1 cellular context compared by ENCODE assay signal in the genomic region with DNA sequence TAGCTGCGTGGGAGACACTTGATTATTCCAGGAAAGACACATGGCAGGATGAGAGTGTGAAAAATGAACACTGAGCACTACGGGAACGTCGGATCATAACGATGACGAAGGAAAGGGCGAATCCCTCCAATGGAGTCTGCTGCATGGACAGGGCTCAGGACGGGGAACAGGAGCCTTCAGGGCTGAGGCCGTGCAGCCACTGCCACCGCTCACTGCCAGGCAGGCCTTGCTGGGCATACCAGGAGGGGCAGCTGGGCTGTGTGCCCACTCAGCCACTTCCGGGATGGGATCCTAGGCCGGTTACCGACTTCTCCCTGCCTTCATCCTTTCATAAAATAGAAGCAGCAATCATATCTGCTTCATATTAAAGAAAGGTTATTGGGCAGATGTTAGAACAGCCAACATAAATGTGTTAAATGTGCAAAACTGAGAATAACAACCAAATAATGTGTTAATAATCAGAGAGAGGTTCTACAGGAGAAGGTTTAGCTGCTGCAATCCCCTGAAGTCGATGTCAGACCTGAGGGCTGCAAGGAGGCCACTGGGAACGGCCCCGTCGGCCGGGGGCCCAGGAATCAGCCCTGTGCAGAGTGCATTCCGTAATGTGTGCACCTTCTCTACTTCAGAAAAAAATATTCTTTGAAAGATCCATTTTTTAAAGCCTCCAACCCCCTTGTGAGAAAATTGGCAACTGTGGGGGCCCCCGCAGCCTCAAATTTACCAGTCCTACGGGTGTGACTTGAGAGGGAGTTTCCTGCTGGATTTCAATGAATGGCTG.
TF ChIP-seq lines count a peak whose summit lies in the region.

No MANE protein-coding gene starts in this region.

TF ChIP-seq in IMR-90, 13 proteins besides CTCF, POLR2A, EP300 and RAD21 (continued from another document):
- TF ChIP-seq ELK1 (IDR thresholded peaks at IDR 0.05; ENCODE audit: borderline replicate concordance, low read depth, low read length) (no peak), NFE2L2 (IDR thresholded peaks at IDR 0.05; ENCODE audit: low read depth, low read length) (no peak), MAFK (IDR thresholded peaks at IDR 0.05; ENCODE audit: low read depth, low read length) (no peak), SMC3 (IDR thresholded peaks at IDR 0.05; ENCODE audit: low read depth, low read length) (no peak), CEBPB (IDR thresholded peaks at IDR 0.05; ENCODE audit: low read depth, low read length) (no peak), RCOR1 (IDR thresholded peaks at IDR 0.05; ENCODE audit: insufficient replicate concordance, low read length) (no peak), RFX5 (IDR thresholded peaks at IDR 0.05; ENCODE audit: low read depth, low read length) (no peak), BHLHE40 (IDR thresholded peaks at IDR 0.05; ENCODE audit: low read depth, low read length) (no peak), MXI1 (IDR thresholded peaks at IDR 0.05; ENCODE audit: borderline replicate concordance, low read depth, low read length) (no peak), MAZ (IDR thresholded peaks at IDR 0.05; ENCODE audit: borderline replicate concordance, low read depth, low read length) (no peak), FOS (IDR thresholded peaks at IDR 0.05; ENCODE audit: low read depth, low read length) (no peak), CHD1 (IDR thresholded peaks at IDR 0.05; ENCODE audit: low read depth, low read length) (no peak)
